In the genomic region with DNA sequence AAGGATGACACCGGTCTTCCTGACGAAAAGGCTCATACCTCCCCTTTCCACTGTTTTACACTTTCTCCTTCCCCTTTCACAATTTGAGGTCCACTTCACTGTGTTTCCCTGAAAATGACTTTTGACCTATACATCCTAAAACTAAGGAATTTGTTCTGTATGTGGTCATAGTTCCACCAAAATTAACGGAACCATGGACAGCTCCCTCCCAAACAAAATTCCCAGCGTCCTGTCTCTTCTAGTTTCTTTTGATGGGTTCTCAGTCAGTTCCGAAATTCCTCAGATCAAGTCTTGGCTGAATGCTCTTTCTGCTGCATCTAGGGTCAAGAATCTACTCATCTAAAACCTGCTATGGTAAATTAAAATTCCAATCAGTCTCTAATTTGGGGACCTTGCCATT, we compare ENCODE assay signal across 15 cellular contexts.
DNase-seq lines count a peak whose midpoint lies in the region; ATAC-seq and TF ChIP-seq lines count a peak whose summit lies in the region.
"Had no signal": no experiment of that assay in that cellular context is flagged by ENCODE, and none has a peak within 500 bp of the region (broad histone marks: within the 10 kb centered on the region; RNA-seq: fewer than 3 reads in every experiment).

No MANE protein-coding gene starts in this region.

- no peak overlapping the region for H3K4me2 ChIP-seq in neural progenitor cell
- H3K4me2 ChIP-seq in hepatocyte: no peak overlapping the region

- H3K4me3 Mint-ChIP-seq in neural progenitor cell: no peak overlapping the region
- H3K4me3 Mint-ChIP-seq: B cell; CD4-positive, alpha-beta T cell had no signal

- WGBS in hepatocyte (ENCODE audit: low lambda C conversion rate, missing lambda C conversion rate): 77% methylated on average over 5 of the region's 5 CpGs

- H3K27ac ChIP-seq in HEK293 (ENCODE audit: extremely low read depth, low read depth, low read length) (no peak overlapping the region), neural progenitor cell (no peak overlapping the region), hepatocyte (no peak overlapping the region)

- H3K79me2 ChIP-seq in neural progenitor cell (ENCODE audit: low read depth) (no peaks in the 10 kb centered on the region), hepatocyte (no peaks in the 10 kb centered on the region)

- H3K27ac Mint-ChIP-seq in neural progenitor cell: no peak overlapping the region
- H3K27ac Mint-ChIP-seq: B cell; CD4-positive, alpha-beta T cell had no signal

- POLR2A ChIA-PET in HEK293 (lab: Yijun Ruan, JAX): no interaction called here

- H3K9me2 ChIP-seq in hepatocyte (replicated peaks; ENCODE audit: insufficient read depth): no peaks in the 10 kb centered on the region

- CTCF ChIA-PET in HEK293 (lab: Yijun Ruan, JAX): no interaction called here

- H3F3A ChIP-seq in neural progenitor cell (ENCODE audit: low read depth): no peaks in the 10 kb centered on the region

- DNase-seq in GM03348 (ENCODE audit: low spot score) (peak; percentile 16), fibroblast of pulmonary artery (ENCODE audit: low read depth) (peak; percentile 6), neural progenitor cell (ENCODE audit: low spot score) (peak; percentile 11), hepatocyte (ENCODE audit: low spot score) (no peak), GF-D8 (lab: John Stamatoyannopoulos, UW) (no peak)
- DNase-seq: CD4-positive, alpha-beta T cell; KG1; NCI-H1048; NCI-H2081 treated with DMSO at 0.1 percent for 48 hours; NCI-H510A treated with DMSO at 0.1 percent for 48 hours; NCI-H82; SHP77 treated with DMSO at 0.1 percent for 48 hours had no signal

- H3K4me3 ChIP-seq in HEK293 (ENCODE audit: low read depth, low read length) (no peak overlapping the region), fibroblast of pulmonary artery (replicated peaks; ENCODE audit: low read depth, low read length) (no peak overlapping the region), neural progenitor cell (no peak overlapping the region), hepatocyte (no peak overlapping the region)

- no peaks in the 10 kb centered on the region for H3K36me3 ChIP-seq in HEK293 (ENCODE audit: control insufficient read depth in 2 of 2, insufficient read depth in 1 of 2, low read length in 2 of 2)
- no peaks in the 10 kb centered on the region for H3K36me3 ChIP-seq in neural progenitor cell
- H3K36me3 ChIP-seq in hepatocyte (replicated peaks; ENCODE audit: insufficient read depth, low read depth): no peaks in the 10 kb centered on the region

- TF ChIP-seq CTCF in HEK293 (tag by site-specific recombination; IDR thresholded peaks at IDR 0.05): no peak
- no peak for TF ChIP-seq CTCF in fibroblast of pulmonary artery (IDR thresholded peaks at IDR 0.05; ENCODE audit: low read length, missing control alignments)
- TF ChIP-seq CTCF in neural progenitor cell (IDR thresholded peaks at IDR 0.05): no peak
- TF ChIP-seq CTCF in hepatocyte (IDR thresholded peaks at IDR 0.05; ENCODE audit: poor library complexity): no peak

- no peak overlapping the region for H3K9ac ChIP-seq in neural progenitor cell

- no peaks in the 10 kb centered on the region for H3K36me3 Mint-ChIP-seq in neural progenitor cell

- H2AFZ ChIP-seq in neural progenitor cell (replicated peaks): no peak overlapping the region
- H2AFZ ChIP-seq in hepatocyte: no peak overlapping the region

- no peaks in the 10 kb centered on the region for H3K4me1 ChIP-seq in HEK293 (ENCODE audit: control insufficient read depth, insufficient read depth, low read length)
- peaks cover 3% of the 10 kb centered on the region for H3K4me1 ChIP-seq in neural progenitor cell
- no peaks in the 10 kb centered on the region for H3K4me1 ChIP-seq in hepatocyte (ENCODE audit: insufficient read depth)

- H3K27me3 Mint-ChIP-seq in neural progenitor cell (ENCODE audit: insufficient read depth, low read depth): no peaks in the 10 kb centered on the region
- H3K27me3 Mint-ChIP-seq: B cell; CD4-positive, alpha-beta T cell had no signal

- ATAC-seq in GM21381 (IDR thresholded peaks at IDR 0.05; ENCODE audit: unreplicated experiment): no peak

- H3K9me3 ChIP-seq in HEK293 (ENCODE audit: control insufficient read depth, insufficient read depth, low read depth, low read length): no peaks in the 10 kb centered on the region
- no peaks in the 10 kb centered on the region for H3K9me3 ChIP-seq in neural progenitor cell (ENCODE audit: low read depth)
- no peaks in the 10 kb centered on the region for H3K9me3 ChIP-seq in hepatocyte (ENCODE audit: low read depth)

- H4K20me1 ChIP-seq in neural progenitor cell (ENCODE audit: low read depth): no peaks in the 10 kb centered on the region
- H4K20me1 ChIP-seq in hepatocyte (ENCODE audit: insufficient read depth, poor library complexity, severe bottlenecking): no peaks in the 10 kb centered on the region

- peaks cover 6% of the 10 kb centered on the region for H3K9me3 Mint-ChIP-seq in neural progenitor cell

- peaks cover 7% of the 10 kb centered on the region for H3K4me1 Mint-ChIP-seq in neural progenitor cell
- H3K4me1 Mint-ChIP-seq: B cell had no signal

- H3K27me3 ChIP-seq in neural progenitor cell (no peaks in the 10 kb centered on the region), hepatocyte (no peaks in the 10 kb centered on the region)

TF ChIP-seq in HEK293, 187 proteins besides CTCF, POLR2A, EP300 and RAD21:
- TF ChIP-seq REST (tag by site-specific recombination; IDR thresholded peaks at IDR 0.05): peak; percentile 84
- no peak for TF ChIP-seq ZNF24 (tag by site-specific recombination; IDR thresholded peaks at IDR 0.05)

Comparison
In these comparisons a context has a peak if more than half of its experiments do, and no peak if none do; other contexts are left out.
1. DNase-seq: peak in GM03348 (single experiment), fibroblast of pulmonary artery (single experiment) and neural progenitor cell (single experiment); none in hepatocyte (single experiment) and GF-D8 (single experiment).